Comparison of ENCODE assay signal across 16 cellular contexts in the genomic region with DNA sequence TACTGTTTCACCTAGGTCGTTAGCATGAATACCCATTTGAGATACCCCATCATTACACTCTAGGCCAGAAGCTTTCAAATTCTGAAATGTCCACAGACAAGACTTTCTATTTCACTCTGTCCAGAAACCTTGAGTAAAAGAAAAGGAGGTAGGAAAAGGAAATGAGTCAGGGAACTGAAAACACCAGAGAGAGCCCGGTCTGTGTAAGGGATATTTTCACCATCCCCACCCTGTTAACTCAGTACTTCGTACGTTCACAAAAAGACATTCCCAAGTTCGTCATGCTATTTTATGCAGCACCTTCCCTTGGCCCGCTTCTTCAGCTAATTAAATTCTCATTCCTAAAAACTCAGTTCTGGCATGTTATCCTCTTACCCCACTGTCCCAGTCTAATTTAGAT.
DNase-seq lines count a peak whose midpoint lies in the region; ATAC-seq and TF ChIP-seq lines count a peak whose summit lies in the region.
"Had no signal": no experiment of that assay in that cellular context is flagged by ENCODE, and none has a peak within 500 bp of the region (broad histone marks: within the 10 kb centered on the region; RNA-seq: fewer than 3 reads in every experiment).

No MANE protein-coding gene starts in this region.

- ATAC-seq in stimulated activated naive CD8-positive, alpha-beta T cell treated with anti-CD3 and anti-CD28 coated beads, Interleukin-15, Interleukin-2, amounts not matched to agents 100 U/mL and 50 U/mL, for 24 hours: no peak
- ATAC-seq in HG03342 (IDR thresholded peaks at IDR 0.05; ENCODE audit: unreplicated experiment): no peak
- no peak for ATAC-seq in GM18505 (IDR thresholded peaks at IDR 0.05; ENCODE audit: unreplicated experiment)
- ATAC-seq: activated CD8-positive, alpha-beta T cell treated with anti-CD3 and anti-CD28 coated beads, Interleukin-2, amount 10 ng/mL, durations not matched to agents 7 days and 5 days; lower lobe of right lung; stimulated activated memory B cell treated with anti-CD40 and anti-IgM and Interleukin-4, amounts not matched to agents 10 μg/mL and 1 μg/mL and 100 μg/mL, for 72 hours had no signal

- DNase-seq in M059J (ENCODE audit: low read depth): peak; percentile 17
- peak; percentile 69 for DNase-seq in astrocyte of the spinal cord (ENCODE audit: low read depth, low spot score)
- peak; percentile 5 for DNase-seq in glomerular visceral epithelial cell (ENCODE audit: extremely low spot score)
- peak; percentile 66 for DNase-seq in superior temporal gyrus (ENCODE audit: extremely low spot score)
- no peak for DNase-seq in stimulated activated naive CD8-positive, alpha-beta T cell treated with anti-CD3 and anti-CD28 coated beads, Interleukin-15, Interleukin-2, amounts not matched to agents 100 U/mL and 50 U/mL, for 24 hours
- no peak for DNase-seq in NCI-H2029 (lab: John Stamatoyannopoulos, UW)
- DNase-seq: activated CD8-positive, alpha-beta T cell treated with anti-CD3 and anti-CD28 coated beads, Interleukin-2, amount 10 ng/mL, durations not matched to agents 7 days and 5 days; Calu3; GF-D8; lower lobe of right lung; naive B cell; NCI-H1436 treated with DMSO at 0.1 percent for 48 hours; stimulated activated CD4-positive, alpha-beta T cell treated with anti-CD3 and anti-CD28 coated beads, Interleukin-12 subunit alpha, Interleukin-12 subunit beta, amount 100 ng/mL, for 4 hours had no signal

- in situ Hi-C loops in astrocyte of the spinal cord (cut with HindIII; ENCODE audit: low sequenced_read_pairs): no loop called here

- no peak for TF ChIP-seq POLR2A in GM18505 (IDR thresholded peaks at IDR 0.05; ENCODE audit: borderline replicate concordance, extremely low read depth, insufficient read depth, insufficient read length)

- no peak overlapping the region for H3K4me3 ChIP-seq in astrocyte of the spinal cord (ENCODE audit: low read depth, low read length)
- H3K4me3 ChIP-seq: lower lobe of right lung had no signal

- TF ChIP-seq CTCF in astrocyte of the spinal cord (IDR thresholded peaks at IDR 0.05; ENCODE audit: low read depth, low read length): no peak

Comparison
In these comparisons a context has a peak if more than half of its experiments do, and no peak if none do; other contexts are left out.
1. DNase-seq: peak in M059J (single experiment), astrocyte of the spinal cord (single experiment), glomerular visceral epithelial cell (single experiment) and superior temporal gyrus (single experiment); none in stimulated activated naive CD8-positive, alpha-beta T cell treated with anti-CD3 and anti-CD28 coated beads, Interleukin-15, Interleukin-2, amounts not matched to agents 100 U/mL and 50 U/mL, for 24 hours (single experiment) and NCI-H2029 (single experiment).